In genomic region chr9:110183208-110184145, GRCh38 we compare ENCODE assay signal across 9 cellular contexts. TPM values are rescaled to one million over a fixed set of nuclear protein-coding genes. Genes with fewer than 3 reads are reported as not detected.
A peak's percentile ranks its signal among the peaks of the same experiment; 100 is the strongest.
DNase-seq lines count a peak whose midpoint lies in the region; ATAC-seq and TF ChIP-seq lines count a peak whose summit lies in the region.
"Had no signal": no experiment of that assay in that cellular context is flagged by ENCODE, and none has a peak within 500 bp of the region (broad histone marks: within the 10 kb centered on the region; RNA-seq: fewer than 3 reads in every experiment).

No MANE protein-coding gene starts in this region.

- H2AFZ ChIP-seq in neural progenitor cell (replicated peaks), result no peak overlapping the region

- H3K9ac ChIP-seq in neural progenitor cell, result no peak overlapping the region

- H3K36me3 Mint-ChIP-seq in neural progenitor cell, result no peaks in the 10 kb centered on the region

- H3K4me1 ChIP-seq in neural progenitor cell (no peaks in the 10 kb centered on the region), upper lobe of left lung (peaks cover 5 to 17% (median 14%) of the 10 kb centered on the region in 4 donors)

- no peak overlapping the region for H3K4me3 Mint-ChIP-seq in neural progenitor cell

- H3K9me3 ChIP-seq in neural progenitor cell (ENCODE audit: low read depth) (no peaks in the 10 kb centered on the region), upper lobe of left lung (no peaks in the 10 kb centered on the region)

- H3F3A ChIP-seq in neural progenitor cell (ENCODE audit: low read depth), result no peaks in the 10 kb centered on the region

- WGBS in upper lobe of left lung, 2 donors, result 74% methylated on average over 7 of the region's 7 CpGs

- no peak overlapping the region for H3K4me2 ChIP-seq in neural progenitor cell

- H4K20me1 ChIP-seq in neural progenitor cell (ENCODE audit: low read depth), result no peaks in the 10 kb centered on the region

- ATAC-seq in GM19438 (IDR thresholded peaks at IDR 0.05; ENCODE audit: low read depth, unreplicated experiment), result peak; percentile 82
- peak; percentile 65 to 80 for ATAC-seq in upper lobe of left lung (ENCODE audit: low FRiP score in 2 of 2)

- no peak for TF ChIP-seq POLR2A in upper lobe of left lung (IDR thresholded peaks at IDR 0.05)

- H3K27ac ChIP-seq in HL-60 (replicated peaks) (no peak overlapping the region), neural progenitor cell (no peak overlapping the region), upper lobe of left lung (no peak overlapping the region)

- no peaks in the 10 kb centered on the region for H3K4me1 Mint-ChIP-seq in neural progenitor cell

- TF ChIP-seq CTCF in HL-60 (IDR thresholded peaks at IDR 0.05; ENCODE audit: insufficient read depth, low read length), result peak; percentile 39
- peak; percentile 93 for TF ChIP-seq CTCF in neural progenitor cell (IDR thresholded peaks at IDR 0.05)
- peak; percentile 65 to 87 (median 74) for TF ChIP-seq CTCF in upper lobe of left lung (IDR thresholded peaks at IDR 0.05)

- H3K4me3 ChIP-seq in HL-60 (replicated peaks; ENCODE audit: insufficient read depth, low read length), result no peak overlapping the region
- no peak overlapping the region for H3K4me3 ChIP-seq in neural progenitor cell
- no peak overlapping the region for H3K4me3 ChIP-seq in upper lobe of left lung

- no peaks in the 10 kb centered on the region for H3K79me2 ChIP-seq in neural progenitor cell (ENCODE audit: low read depth)

- no peaks in the 10 kb centered on the region for H3K9me3 Mint-ChIP-seq in neural progenitor cell

- H3K36me3 ChIP-seq in neural progenitor cell, result no peaks in the 10 kb centered on the region
- no peaks in the 10 kb centered on the region for H3K36me3 ChIP-seq in upper lobe of left lung

- peaks cover 4% of the 10 kb centered on the region for H3K27me3 Mint-ChIP-seq in neural progenitor cell (ENCODE audit: insufficient read depth, low read depth)

- DNase-seq in COR-L47 (lab: John Stamatoyannopoulos, UW), result peak; percentile 51
- peak in 1 of 2 experiments; percentile 81 for DNase-seq in HL-60 (ENCODE audit: low read depth in 1 of 2, low spot score in 1 of 2)
- DNase-seq in NOMO-1 treated with DMSO at 0.1 percent for 48 hours (lab: John Stamatoyannopoulos, UW; ENCODE audit: unreplicated experiment), result peak; percentile 73
- peak; percentile 17 for DNase-seq in activated T-cell treated with anti-CD3 and anti-CD28 coated beads for 4 hours
- peak; percentile 66 for DNase-seq in fibroblast of the conjunctiva (ENCODE audit: low read depth)
- DNase-seq in neural progenitor cell (ENCODE audit: low spot score), result peak; percentile 83
- peak in 1 of 2 donors; percentile 76 for DNase-seq in upper lobe of left lung

- no peak overlapping the region for H3K27ac Mint-ChIP-seq in neural progenitor cell

- no peaks in the 10 kb centered on the region for H3K27me3 ChIP-seq in HL-60 (ENCODE audit: insufficient read depth, poor library complexity, severe bottlenecking)
- no peaks in the 10 kb centered on the region for H3K27me3 ChIP-seq in neural progenitor cell
- no peaks in the 10 kb centered on the region for H3K27me3 ChIP-seq in upper lobe of left lung

- TF ChIP-seq EP300 in upper lobe of left lung (IDR thresholded peaks at IDR 0.05), result no peak

RNA-seq across cellular contexts. Expression of gene C9orf152, which starts 24.5 kb away (rescaled TPM):
- total RNA-seq in neural progenitor cell (ENCODE audit: low replicate concordance) (not detected in 2 replicates), upper lobe of left lung (10 to 100 TPM in 5 of 6 donors, 1 to 10 TPM in 1; 6.3 to 26.3 (median 15.9) TPM)
- total RNA-seq: activated CD8-positive, alpha-beta memory T cell treated with anti-CD3 and anti-CD28 coated beads for 36 hours had no signal

Comparison
In these comparisons a context has a peak if more than half of its experiments do, and no peak if none do; other contexts are left out.
1. CTCF ChIP-seq: peak in every context shown above with its lines; median percentile 93 in neural progenitor cell; 74 in upper lobe of left lung; 39 in HL-60.